ENCODE assay signal across 14 cellular contexts in the genomic region with DNA sequence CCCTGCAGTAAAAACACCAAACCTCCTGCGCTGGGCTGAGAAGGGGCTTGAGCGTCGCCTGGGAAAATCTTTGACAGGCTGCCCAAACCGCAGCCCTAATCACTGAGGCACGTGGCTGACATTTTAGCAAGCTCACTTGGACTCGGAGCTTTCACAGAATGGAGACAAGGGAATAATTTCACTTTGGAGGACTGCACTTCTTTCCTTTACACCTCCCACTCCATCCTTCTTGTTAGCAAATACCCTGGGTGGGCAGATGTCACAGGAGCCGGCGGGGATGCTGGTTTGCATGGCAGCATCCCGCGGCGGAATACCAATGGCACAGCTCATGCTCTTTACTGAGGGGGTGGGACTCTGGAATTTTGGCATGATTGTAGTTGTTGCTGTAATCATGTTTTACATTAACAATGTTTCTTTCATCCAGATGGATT.
DNase-seq lines count a peak whose midpoint lies in the region; ATAC-seq and TF ChIP-seq lines count a peak whose summit lies in the region.
"Had no signal": no experiment of that assay in that cellular context is flagged by ENCODE, and none has a peak within 500 bp of the region (broad histone marks: within the 10 kb centered on the region; RNA-seq: fewer than 3 reads in every experiment).

No MANE protein-coding gene starts in this region.

- H3K4me1 Mint-ChIP-seq in osteocyte (ENCODE audit: unreplicated experiment): peaks cover 49% of the 10 kb centered on the region
- no peaks in the 10 kb centered on the region for H3K4me1 Mint-ChIP-seq in stimulated activated memory B cell treated with anti-CD40 and anti-IgM and Interleukin-4, amounts not matched to agents 10 μg/mL and 1 μg/mL and 100 μg/mL, for 72 hours
- H3K4me1 Mint-ChIP-seq: activated CD4-positive, alpha-beta T cell treated with anti-CD3 and anti-CD28 coated beads, Interleukin-2, amount 10 ng/mL, durations not matched to agents 24 days and 14 days had no signal

- no peak overlapping the region for H3K27ac Mint-ChIP-seq in osteocyte (ENCODE audit: unreplicated experiment)
- no peak overlapping the region for H3K27ac Mint-ChIP-seq in stimulated activated memory B cell treated with anti-CD40 and anti-IgM and Interleukin-4, amounts not matched to agents 10 μg/mL and 1 μg/mL and 100 μg/mL, for 72 hours
- H3K27ac Mint-ChIP-seq: activated CD4-positive, alpha-beta T cell treated with anti-CD3 and anti-CD28 coated beads, Interleukin-2, amount 10 ng/mL, durations not matched to agents 24 days and 14 days had no signal

- DNase-seq in Right ventricle myocardium inferior (ENCODE audit: missing footprints) (no peak), cardiac septum (ENCODE audit: low spot score) (no peak), fibroblast of lung (ENCODE audit: low read depth in 2 of 2) (peak; percentile 48 to 93), osteocyte (ENCODE audit: extremely low spot score, unreplicated experiment) (peak; percentile 56), SHP77 treated with DMSO at 0.1 percent for 48 hours (lab: John Stamatoyannopoulos, UW) (no peak), NCI-H2107 (lab: John Stamatoyannopoulos, UW) (no peak), NCI-H1436 treated with DMSO at 0.1 percent for 48 hours (lab: John Stamatoyannopoulos, UW) (no peak)
- DNase-seq: ACHN; activated CD4-positive, alpha-beta T cell treated with anti-CD3 and anti-CD28 coated beads, Interleukin-2, amount 10 ng/mL, durations not matched to agents 24 days and 14 days; effector memory CD4-positive, alpha-beta T cell; KBM-7; stimulated activated CD4-positive, alpha-beta T cell treated with anti-CD3 and anti-CD28 coated beads, Interleukin-4, amount 100 ng/mL, for 4 hours had no signal

- ATAC-seq in Right ventricle myocardium inferior: peak; percentile 73
- ATAC-seq in stimulated activated memory B cell treated with anti-CD40 and anti-IgM and Interleukin-4, amounts not matched to agents 10 μg/mL and 1 μg/mL and 100 μg/mL, for 72 hours: no peak

- H3K4me3 ChIP-seq in fibroblast of lung (replicated peaks in 1 of 4; ENCODE audit: control extremely low read depth in 1 of 4, insufficient read depth in 1 of 4, low read depth in 3 of 4, low read length in 4 of 4): peak overlapping the region in 1 of 4 experiments; percentile 9
- H3K4me3 ChIP-seq: thoracic aorta had no signal

- no peaks in the 10 kb centered on the region for H3K27me3 Mint-ChIP-seq in osteocyte (ENCODE audit: unreplicated experiment)
- peaks cover 42% of the 10 kb centered on the region for H3K27me3 Mint-ChIP-seq in stimulated activated memory B cell treated with anti-CD40 and anti-IgM and Interleukin-4, amounts not matched to agents 10 μg/mL and 1 μg/mL and 100 μg/mL, for 72 hours

- no peaks in the 10 kb centered on the region for H4K20me1 ChIP-seq in fibroblast of lung (ENCODE audit: control insufficient read depth, extremely low read depth, insufficient read depth, low read length)

- H3K27ac ChIP-seq in fibroblast of lung (ENCODE audit: insufficient read depth, low read length): peak overlapping the region; percentile 64
- H3K27ac ChIP-seq: thoracic aorta had no signal

- H3K36me3 ChIP-seq in fibroblast of lung (ENCODE audit: control insufficient read depth, insufficient read depth, low read length): no peaks in the 10 kb centered on the region
- H3K36me3 ChIP-seq: thoracic aorta had no signal

- H3K79me2 ChIP-seq in fibroblast of lung (ENCODE audit: control insufficient read depth, insufficient read depth, low read length): no peaks in the 10 kb centered on the region

- no peaks in the 10 kb centered on the region for H3K9me3 ChIP-seq in fibroblast of lung (ENCODE audit: control insufficient read depth, insufficient read depth, low read depth, low read length)
- H3K9me3 ChIP-seq: thoracic aorta had no signal

- H3K27me3 ChIP-seq in fibroblast of lung (ENCODE audit: control insufficient read depth, insufficient read depth, low read length): no peaks in the 10 kb centered on the region

- no peaks in the 10 kb centered on the region for H3K36me3 Mint-ChIP-seq in osteocyte (ENCODE audit: unreplicated experiment)
- H3K36me3 Mint-ChIP-seq in stimulated activated memory B cell treated with anti-CD40 and anti-IgM and Interleukin-4, amounts not matched to agents 10 μg/mL and 1 μg/mL and 100 μg/mL, for 72 hours: no peaks in the 10 kb centered on the region

- H2AFZ ChIP-seq in fibroblast of lung (ENCODE audit: low read length): no peak overlapping the region

- H3K9ac ChIP-seq in fibroblast of lung (ENCODE audit: insufficient read depth, low read length): no peak overlapping the region

- intact Hi-C loops in Right ventricle myocardium inferior (cut with DNase I): no loop called here
- intact Hi-C loops in cardiac septum (cut with DNase I): loop anchor here (2.0 to 5.0 kb wide), 3 partner anchors 21 to 96 kb away; a partner anchor contains a TSS

- peaks cover 7% of the 10 kb centered on the region for H3K9me3 Mint-ChIP-seq in osteocyte (ENCODE audit: unreplicated experiment)
- H3K9me3 Mint-ChIP-seq in stimulated activated memory B cell treated with anti-CD40 and anti-IgM and Interleukin-4, amounts not matched to agents 10 μg/mL and 1 μg/mL and 100 μg/mL, for 72 hours: peaks cover 4% of the 10 kb centered on the region
- H3K9me3 Mint-ChIP-seq: activated CD4-positive, alpha-beta T cell treated with anti-CD3 and anti-CD28 coated beads, Interleukin-2, amount 10 ng/mL, durations not matched to agents 24 days and 14 days had no signal

- H3K4me1 ChIP-seq in fibroblast of lung (ENCODE audit: control insufficient read depth, extremely low read depth, insufficient read depth, low read length): peaks cover 10% of the 10 kb centered on the region

- no peak for TF ChIP-seq CTCF in fibroblast of lung (conservative IDR thresholded peaks at IDR 0.05 in 1 of 2, IDR thresholded peaks at IDR 0.05 in 1 of 2; ENCODE audit: low read depth in 1 of 2, low read length in 2 of 2)
- no peak for TF ChIP-seq CTCF in osteocyte (IDR thresholded peaks at IDR 0.05)

- H3K4me2 ChIP-seq in fibroblast of lung (ENCODE audit: extremely low read depth, insufficient read depth, low read length): peak overlapping the region; percentile 76

- H3K4me3 Mint-ChIP-seq in osteocyte (ENCODE audit: unreplicated experiment): no peak overlapping the region
- no peak overlapping the region for H3K4me3 Mint-ChIP-seq in stimulated activated memory B cell treated with anti-CD40 and anti-IgM and Interleukin-4, amounts not matched to agents 10 μg/mL and 1 μg/mL and 100 μg/mL, for 72 hours
- H3K4me3 Mint-ChIP-seq: activated CD4-positive, alpha-beta T cell treated with anti-CD3 and anti-CD28 coated beads, Interleukin-2, amount 10 ng/mL, durations not matched to agents 24 days and 14 days had no signal

Comparison
In these comparisons a context has a peak if more than half of its experiments do, and no peak if none do; other contexts are left out.
1. DNase-seq: peak in fibroblast of lung (2 of 2) and osteocyte (single experiment); none in Right ventricle myocardium inferior (single experiment), cardiac septum (single experiment), SHP77 treated with DMSO at 0.1 percent for 48 hours (single experiment), NCI-H2107 (single experiment) and NCI-H1436 treated with DMSO at 0.1 percent for 48 hours (single experiment).